Comparison of ENCODE assay signal across 18 cellular contexts in the genomic region with DNA sequence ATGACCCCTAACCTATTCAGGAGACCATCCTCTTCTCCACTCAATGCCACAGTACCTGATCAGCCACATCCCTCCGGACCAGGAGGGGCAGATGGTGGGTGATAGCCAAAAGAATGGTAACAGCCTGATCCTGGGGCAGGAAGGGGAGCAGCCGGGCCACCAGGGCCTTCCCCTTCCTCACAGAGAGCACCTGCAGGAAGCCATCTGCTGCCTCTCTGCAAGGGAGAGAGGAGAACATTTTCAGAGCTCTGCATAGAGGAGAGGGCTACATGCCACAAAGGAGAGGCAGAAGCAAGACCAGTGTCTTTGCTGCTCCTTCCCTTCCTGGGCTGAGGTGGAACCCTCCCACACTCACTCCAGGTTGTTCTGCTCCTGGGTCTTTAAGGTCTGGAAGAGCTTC. TPM values are rescaled to one million over a fixed set of nuclear protein-coding genes. Genes with fewer than 3 reads are reported as not detected.
DNase-seq lines count a peak whose midpoint lies in the region; ATAC-seq lines count a peak whose summit lies in the region.
"Had no signal": no experiment of that assay in that cellular context is flagged by ENCODE, and none has a peak within 500 bp of the region (broad histone marks: within the 10 kb centered on the region; RNA-seq: fewer than 3 reads in every experiment).

No MANE protein-coding gene starts in this region.

- ATAC-seq in activated CD8-positive, alpha-beta T cell treated with anti-CD3 and anti-CD28 coated beads, Interleukin-2, amount 10 ng/mL, durations not matched to agents 7 days and 5 days: no peak
- peak; percentile 60 for ATAC-seq in naive thymus-derived CD4-positive, alpha-beta T cell
- ATAC-seq in left ventricle myocardium superior: no peak
- ATAC-seq: A549, K562 had no signal

- H3K27ac Mint-ChIP-seq in activated CD4-positive, alpha-beta T cell treated with anti-CD3 and anti-CD28 coated beads, Interleukin-2, amount 10 ng/mL, durations not matched to agents 7 days and 5 days: peak overlapping the region; percentile 74
- H3K27ac Mint-ChIP-seq in CD8-positive, alpha-beta memory T cell: peak overlapping the region in 7 of 8 donors; percentile 54 to 98 (median 90)
- H3K27ac Mint-ChIP-seq in activated CD8-positive, alpha-beta T cell treated with anti-CD3 and anti-CD28 coated beads, Interleukin-2, amount 10 ng/mL, durations not matched to agents 7 days and 5 days: peak overlapping the region; percentile 72
- peak overlapping the region; percentile 69 to 99 (median 94) for H3K27ac Mint-ChIP-seq in naive thymus-derived CD4-positive, alpha-beta T cell
- H3K27ac Mint-ChIP-seq: type B pancreatic cell had no signal

- H3K9me3 Mint-ChIP-seq in activated CD4-positive, alpha-beta T cell treated with anti-CD3 and anti-CD28 coated beads, Interleukin-2, amount 10 ng/mL, durations not matched to agents 7 days and 5 days: no peaks in the 10 kb centered on the region
- H3K9me3 Mint-ChIP-seq in CD8-positive, alpha-beta memory T cell: no peaks in the 10 kb centered on the region
- no peaks in the 10 kb centered on the region for H3K9me3 Mint-ChIP-seq in activated CD8-positive, alpha-beta T cell treated with anti-CD3 and anti-CD28 coated beads, Interleukin-2, amount 10 ng/mL, durations not matched to agents 7 days and 5 days (ENCODE audit: insufficient read depth)
- no peaks in the 10 kb centered on the region for H3K9me3 Mint-ChIP-seq in naive thymus-derived CD4-positive, alpha-beta T cell
- H3K9me3 Mint-ChIP-seq: type B pancreatic cell had no signal

- H3K27me3 Mint-ChIP-seq in activated CD4-positive, alpha-beta T cell treated with anti-CD3 and anti-CD28 coated beads, Interleukin-2, amount 10 ng/mL, durations not matched to agents 7 days and 5 days: no peaks in the 10 kb centered on the region
- no peaks in the 10 kb centered on the region for H3K27me3 Mint-ChIP-seq in CD8-positive, alpha-beta memory T cell
- no peaks in the 10 kb centered on the region for H3K27me3 Mint-ChIP-seq in activated CD8-positive, alpha-beta T cell treated with anti-CD3 and anti-CD28 coated beads, Interleukin-2, amount 10 ng/mL, durations not matched to agents 7 days and 5 days (ENCODE audit: low read depth)
- no peaks in the 10 kb centered on the region for H3K27me3 Mint-ChIP-seq in naive thymus-derived CD4-positive, alpha-beta T cell

- H3K4me3 ChIP-seq in CD8-positive, alpha-beta memory T cell (ENCODE audit: low read length): no peak overlapping the region
- H3K4me3 ChIP-seq in naive thymus-derived CD4-positive, alpha-beta T cell (ENCODE audit: low read length): no peak overlapping the region
- H3K4me3 ChIP-seq: A549, cardiac muscle cell, K562 had no signal

- no peaks in the 10 kb centered on the region for H3K9me3 ChIP-seq in CD8-positive, alpha-beta memory T cell (ENCODE audit: low read length)
- no peaks in the 10 kb centered on the region for H3K9me3 ChIP-seq in naive thymus-derived CD4-positive, alpha-beta T cell (ENCODE audit: control insufficient read depth in 2 of 3, low read length in 3 of 3)
- H3K9me3 ChIP-seq: A549 had no signal

- peak; percentile 21 for DNase-seq in activated CD4-positive, alpha-beta T cell treated with anti-CD3 and anti-CD28 coated beads, Interleukin-2, amount 10 ng/mL, durations not matched to agents 7 days and 5 days
- DNase-seq in activated CD4-positive, alpha-beta T cell treated with anti-CD3 and anti-CD28 coated beads, Interleukin-2, amount 50 U/mL, for 48 hours: no peak
- no peak for DNase-seq in CD8-positive, alpha-beta memory T cell
- no peak for DNase-seq in activated CD8-positive, alpha-beta T cell treated with anti-CD3 and anti-CD28 coated beads, Interleukin-2, amount 10 ng/mL, durations not matched to agents 7 days and 5 days
- DNase-seq in naive thymus-derived CD4-positive, alpha-beta T cell: peak in 4 of 9 donors; percentile 25 to 37 (median 35)
- DNase-seq in Ammon's horn (ENCODE audit: low spot score) (no peak), left ventricle myocardium superior (no peak), kidney glomerular epithelial cell (lab: John Stamatoyannopoulos, UW) (no peak)
- DNase-seq: DMS 273 treated with DMSO at 0.1 percent for 48 hours, glutamatergic neuron, NCI-H1694, NCI-H2171 treated with DMSO at 0.1 percent for 48 hours, NCI-H526, RPMI8226 had no signal

- H3K4me1 Mint-ChIP-seq in activated CD4-positive, alpha-beta T cell treated with anti-CD3 and anti-CD28 coated beads, Interleukin-2, amount 10 ng/mL, durations not matched to agents 7 days and 5 days: peaks cover 91% of the 10 kb centered on the region
- peaks cover 73 to 95% (median 90%) of the 10 kb centered on the region in 3 donors for H3K4me1 Mint-ChIP-seq in CD8-positive, alpha-beta memory T cell
- H3K4me1 Mint-ChIP-seq in activated CD8-positive, alpha-beta T cell treated with anti-CD3 and anti-CD28 coated beads, Interleukin-2, amount 10 ng/mL, durations not matched to agents 7 days and 5 days (ENCODE audit: low read depth): peaks cover 81% of the 10 kb centered on the region
- H3K4me1 Mint-ChIP-seq in naive thymus-derived CD4-positive, alpha-beta T cell: peaks cover 66 to 99% (median 89%) of the 10 kb centered on the region in 7 donors

- H3K27me3 ChIP-seq in CD8-positive, alpha-beta memory T cell (ENCODE audit: insufficient read depth, low read length, poor library complexity, severe bottlenecking): no peaks in the 10 kb centered on the region
- no peaks in the 10 kb centered on the region for H3K27me3 ChIP-seq in naive thymus-derived CD4-positive, alpha-beta T cell (ENCODE audit: control insufficient read depth in 2 of 2, insufficient read depth in 2 of 2, low read length in 2 of 2)
- H3K27me3 ChIP-seq: cardiac muscle cell had no signal

- H3K4me3 Mint-ChIP-seq in activated CD4-positive, alpha-beta T cell treated with anti-CD3 and anti-CD28 coated beads, Interleukin-2, amount 10 ng/mL, durations not matched to agents 7 days and 5 days: no peak overlapping the region
- H3K4me3 Mint-ChIP-seq in CD8-positive, alpha-beta memory T cell: peak overlapping the region in 1 of 7 donors; percentile 84
- H3K4me3 Mint-ChIP-seq in activated CD8-positive, alpha-beta T cell treated with anti-CD3 and anti-CD28 coated beads, Interleukin-2, amount 10 ng/mL, durations not matched to agents 7 days and 5 days: no peak overlapping the region
- H3K4me3 Mint-ChIP-seq in naive thymus-derived CD4-positive, alpha-beta T cell: peak overlapping the region in 7 of 10 donors; percentile 11 to 65 (median 46)
- H3K4me3 Mint-ChIP-seq: type B pancreatic cell had no signal

- CTCF ChIA-PET in activated CD4-positive, alpha-beta T cell treated with anti-CD3 and anti-CD28 coated beads, Interleukin-2, amount 10 ng/mL, durations not matched to agents 7 days and 5 days (lab: Charles Lee): interaction anchor here (1.6 to 10.0 kb wide), 4 partner anchors 13 to 70 kb away, joined by 3 to 287 read pairs (median 6); a partner anchor contains a TSS
- CTCF ChIA-PET in CD8-positive, alpha-beta memory T cell (lab: Charles Lee): interaction anchor here (1.6 to 13.5 kb wide), 3 partner anchors 14 to 63 kb away, joined by 5 to 478 read pairs (median 271); a partner anchor contains a TSS
- CTCF ChIA-PET in activated CD8-positive, alpha-beta T cell treated with anti-CD3 and anti-CD28 coated beads, Interleukin-2, amount 10 ng/mL, durations not matched to agents 7 days and 5 days (lab: Charles Lee): interaction anchor here (1.0 to 12.9 kb wide), 2 partner anchors 45 to 67 kb away, joined by 4 to 476 read pairs; a partner anchor contains a TSS
- CTCF ChIA-PET in naive thymus-derived CD4-positive, alpha-beta T cell (lab: Charles Lee): interaction anchor here (0.7 to 2.2 kb wide), 8 partner anchors 9 to 67 kb away, joined by 3 to 11 read pairs (median 5); a partner anchor contains a TSS

- H3K36me3 Mint-ChIP-seq in activated CD4-positive, alpha-beta T cell treated with anti-CD3 and anti-CD28 coated beads, Interleukin-2, amount 10 ng/mL, durations not matched to agents 7 days and 5 days (ENCODE audit: low read depth): peaks cover 19% of the 10 kb centered on the region
- H3K36me3 Mint-ChIP-seq in CD8-positive, alpha-beta memory T cell: peaks cover 7 to 12% (median 12%) of the 10 kb centered on the region in 3 donors
- H3K36me3 Mint-ChIP-seq in activated CD8-positive, alpha-beta T cell treated with anti-CD3 and anti-CD28 coated beads, Interleukin-2, amount 10 ng/mL, durations not matched to agents 7 days and 5 days (ENCODE audit: low read depth): peaks cover 16% of the 10 kb centered on the region
- H3K36me3 Mint-ChIP-seq in naive thymus-derived CD4-positive, alpha-beta T cell: peaks cover 3 to 21% (median 10%) of the 10 kb centered on the region in 5 donors
- H3K36me3 Mint-ChIP-seq: type B pancreatic cell had no signal

- no peaks in the 10 kb centered on the region for H3K36me3 ChIP-seq in CD8-positive, alpha-beta memory T cell (ENCODE audit: insufficient read depth, low read length)
- no peaks in the 10 kb centered on the region for H3K36me3 ChIP-seq in naive thymus-derived CD4-positive, alpha-beta T cell (ENCODE audit: control insufficient read depth in 2 of 3, insufficient read depth in 3 of 3, low read length in 3 of 3)
- H3K36me3 ChIP-seq: cardiac muscle cell had no signal

- POLR2A ChIA-PET in activated CD4-positive, alpha-beta T cell treated with anti-CD3 and anti-CD28 coated beads, Interleukin-2, amount 10 ng/mL, durations not matched to agents 7 days and 5 days (lab: Charles Lee): interaction anchor here (0.6 kb wide), 2 partner anchors 14 to 47 kb away, joined by 3 read pairs; no protein-coding TSS in a partner anchor
- POLR2A ChIA-PET in CD8-positive, alpha-beta memory T cell (lab: Charles Lee): interaction anchor here (1.1 to 14.4 kb wide), 2 partner anchors 49 to 62 kb away, joined by 5 to 604 read pairs; a partner anchor contains a TSS
- POLR2A ChIA-PET in activated CD8-positive, alpha-beta T cell treated with anti-CD3 and anti-CD28 coated beads, Interleukin-2, amount 10 ng/mL, durations not matched to agents 7 days and 5 days (lab: Charles Lee): interaction anchor here (0.8 to 35.3 kb wide), 5 partner anchors 9 to 67 kb away, joined by 3 to 1989 read pairs (median 8); a partner anchor contains a TSS
- POLR2A ChIA-PET in naive thymus-derived CD4-positive, alpha-beta T cell (lab: Charles Lee): interaction anchor here (1.0 to 38.1 kb wide), 4 partner anchors 16 to 78 kb away, joined by 3 to 3822 read pairs (median 471); a partner anchor contains a TSS

- H3K4me1 ChIP-seq in CD8-positive, alpha-beta memory T cell (ENCODE audit: insufficient read depth, low read length): peaks cover 90% of the 10 kb centered on the region
- H3K4me1 ChIP-seq in naive thymus-derived CD4-positive, alpha-beta T cell (ENCODE audit: control insufficient read depth in 2 of 2, insufficient read depth in 2 of 2, low read length in 2 of 2): peaks cover 60 to 92% of the 10 kb centered on the region in 2 donors

- intact Hi-C loops in naive thymus-derived CD4-positive, alpha-beta T cell (cut with micrococcal nuclease): loop anchor here in 1 of 2 donors (10.0 kb wide), 1 partner anchor 244 kb away; a partner anchor contains a TSS
- intact Hi-C loops in left ventricle myocardium superior (cut with micrococcal nuclease): no loop called here

- H3K27ac ChIP-seq in CD8-positive, alpha-beta memory T cell (ENCODE audit: low read depth, low read length): no peak overlapping the region
- peak overlapping the region; percentile 69 for H3K27ac ChIP-seq in naive thymus-derived CD4-positive, alpha-beta T cell (ENCODE audit: low read depth, low read length)
- H3K27ac ChIP-seq: A549, cardiac muscle cell had no signal

RNA-seq across cellular contexts. Expression of a gene that starts 5.5 kb away (rescaled TPM):
- total RNA-seq in activated CD4-positive, alpha-beta T cell treated with anti-CD3 and anti-CD28 coated beads, Interleukin-2, amount 10 ng/mL, durations not matched to agents 7 days and 5 days: 10 to 100 TPM; 69.2 to 77.6 TPM
- 10 to 100 TPM; 60.8 to 62.1 TPM for total RNA-seq in CD8-positive, alpha-beta memory T cell
- polyA plus RNA-seq in CD8-positive, alpha-beta memory T cell: 32.0 TPM
- 10 to 100 TPM; 73.8 to 75.8 TPM for total RNA-seq in activated CD8-positive, alpha-beta T cell treated with anti-CD3 and anti-CD28 coated beads, Interleukin-2, amount 10 ng/mL, durations not matched to agents 7 days and 5 days
- total RNA-seq in naive thymus-derived CD4-positive, alpha-beta T cell: 100 to 1,000 TPM in 4 of 5 experiments, 10 to 100 TPM in 1; 92.2 to 137 (median 131) TPM
- polyA plus RNA-seq in naive thymus-derived CD4-positive, alpha-beta T cell: 10 to 100 TPM; 26.1 to 32.1 TPM
- 40.9 TPM for total RNA-seq in left ventricle myocardium superior

RNA-seq across cellular contexts. Expression of a gene that starts 42.2 kb away (rescaled TPM):
- 10 to 100 TPM; 15.9 to 20.5 TPM for total RNA-seq in activated CD4-positive, alpha-beta T cell treated with anti-CD3 and anti-CD28 coated beads, Interleukin-2, amount 10 ng/mL, durations not matched to agents 7 days and 5 days
- total RNA-seq in CD8-positive, alpha-beta memory T cell: 1 to 10 TPM; 7.7 to 9.1 TPM
- 19.8 TPM for polyA plus RNA-seq in CD8-positive, alpha-beta memory T cell
- total RNA-seq in activated CD8-positive, alpha-beta T cell treated with anti-CD3 and anti-CD28 coated beads, Interleukin-2, amount 10 ng/mL, durations not matched to agents 7 days and 5 days: 10 to 100 TPM; 27.4 to 29.6 TPM
- total RNA-seq in naive thymus-derived CD4-positive, alpha-beta T cell: 10 to 100 TPM; 37.4 to 83.8 (median 71.3) TPM
- 10 to 100 TPM; 11.4 to 17.3 TPM for polyA plus RNA-seq in naive thymus-derived CD4-positive, alpha-beta T cell
- total RNA-seq in left ventricle myocardium superior: 3.0 TPM

RNA-seq across cellular contexts. Expression of a gene that starts 42.4 kb away (rescaled TPM):
- total RNA-seq in activated CD4-positive, alpha-beta T cell treated with anti-CD3 and anti-CD28 coated beads, Interleukin-2, amount 10 ng/mL, durations not matched to agents 7 days and 5 days: over 10,000 TPM in 1 of 2 experiments, 1,000 to 10,000 TPM in 1; 9,253 to 11,726 TPM
- total RNA-seq in CD8-positive, alpha-beta memory T cell: 1,000 to 10,000 TPM; 4,597 to 4,837 TPM
- polyA plus RNA-seq in CD8-positive, alpha-beta memory T cell: 38,920 TPM
- 1,000 to 10,000 TPM; 6,300 to 6,473 TPM for total RNA-seq in activated CD8-positive, alpha-beta T cell treated with anti-CD3 and anti-CD28 coated beads, Interleukin-2, amount 10 ng/mL, durations not matched to agents 7 days and 5 days
- 1,000 to 10,000 TPM; 4,325 to 8,698 (median 6,221) TPM for total RNA-seq in naive thymus-derived CD4-positive, alpha-beta T cell
- over 10,000 TPM; 23,113 to 34,374 TPM for polyA plus RNA-seq in naive thymus-derived CD4-positive, alpha-beta T cell
- total RNA-seq in left ventricle myocardium superior: 1,156 TPM

Comparison
In these comparisons a context has a peak if more than half of its experiments do, and no peak if none do; other contexts are left out.
1. H3K4me3 Mint-ChIP-seq: peak in naive thymus-derived CD4-positive, alpha-beta T cell (7 of 10); none in activated CD4-positive, alpha-beta T cell treated with anti-CD3 and anti-CD28 coated beads, Interleukin-2, amount 10 ng/mL, durations not matched to agents 7 days and 5 days (single experiment) and activated CD8-positive, alpha-beta T cell treated with anti-CD3 and anti-CD28 coated beads, Interleukin-2, amount 10 ng/mL, durations not matched to agents 7 days and 5 days (single experiment).
2. Peak in every context shown above with its lines, with median percentiles within 50 percentile points of each other: H3K27ac Mint-ChIP-seq.